ENCODE assay signal across 29 cellular contexts in genomic region chr16:80085606-80086005, GRCh38.
"Had no signal": no experiment of that assay in that cellular context is flagged by ENCODE, and none has a peak within 500 bp of the region (broad histone marks: within the 10 kb centered on the region; RNA-seq: fewer than 3 reads in every experiment).

No MANE protein-coding gene starts in this region.

- H3K4me1 ChIP-seq: ascending aorta, body of pancreas had no signal

- H3K9me3 Mint-ChIP-seq: activated naive CD4-positive, alpha-beta T cell treated with anti-CD3 and anti-CD28 coated beads, Interleukin-2, amount 50 U/mL, for 24 hours; activated T-helper 1 cell treated with anti-CD3 and anti-CD28 coated beads, Interleukin-12 subunit alpha, Interleukin-12 subunit beta, Interleukin-2, Interleukin-4 antibody, amounts not matched to agents 30 ng/mL and 10 ng/mL and 1 ng/mL, durations not matched to agents 14 hours and 24 hours and 36 hours; central memory CD8-positive, alpha-beta T cell; T-helper 1 cell treated with Interleukin-12 subunit alpha and Interleukin-12 subunit beta and Interleukin-4 antibody, amounts not matched to agents 30 μg/mL and 1 μg/mL, for 36 hours had no signal

- FAIRE-seq: RCC 7860 had no signal

- H3K27me3 Mint-ChIP-seq: activated naive CD4-positive, alpha-beta T cell treated with anti-CD3 and anti-CD28 coated beads, Interleukin-2, amount 50 U/mL, for 24 hours; central memory CD8-positive, alpha-beta T cell had no signal

- H3K9ac ChIP-seq: KMS-11 had no signal

- H3K36me3 ChIP-seq: ascending aorta, MG63 had no signal

- ATAC-seq: activated CD4-positive, CD25-positive, alpha-beta regulatory T cell treated with anti-CD3 and anti-CD28 coated beads, Interleukin-2, amount 50 U/mL, for 24 hours; activated CD8-positive, alpha-beta T cell treated with anti-CD3 and anti-CD28 coated beads, Interleukin-2, amount 10 ng/mL, durations not matched to agents 7 days and 5 days; body of pancreas had no signal

- H3K27ac ChIP-seq: ascending aorta, body of pancreas, KMS-11 had no signal

- H3K36me3 Mint-ChIP-seq: activated naive CD4-positive, alpha-beta T cell treated with anti-CD3 and anti-CD28 coated beads, Interleukin-2, amount 50 U/mL, for 24 hours had no signal

- H3K4me1 Mint-ChIP-seq: activated naive CD4-positive, alpha-beta T cell treated with anti-CD3 and anti-CD28 coated beads, Interleukin-2, amount 50 U/mL, for 24 hours; central memory CD8-positive, alpha-beta T cell had no signal

- H3K27ac Mint-ChIP-seq: activated CD8-positive, alpha-beta T cell treated with anti-CD3 and anti-CD28 coated beads, Interleukin-2, amount 10 ng/mL, durations not matched to agents 7 days and 5 days; activated naive CD4-positive, alpha-beta T cell treated with anti-CD3 and anti-CD28 coated beads, Interleukin-2, amount 50 U/mL, for 24 hours; activated T-helper 1 cell treated with anti-CD3 and anti-CD28 coated beads, Interleukin-12 subunit alpha, Interleukin-12 subunit beta, Interleukin-2, Interleukin-4 antibody, amounts not matched to agents 30 ng/mL and 10 ng/mL and 1 ng/mL, durations not matched to agents 14 hours and 24 hours and 36 hours; T-helper 1 cell treated with Interleukin-12 subunit alpha and Interleukin-12 subunit beta and Interleukin-4 antibody, amounts not matched to agents 30 μg/mL and 1 μg/mL, for 36 hours had no signal

- H3K4me3 ChIP-seq: ascending aorta, body of pancreas, MG63 had no signal

- H3K9me3 ChIP-seq: ascending aorta, body of pancreas, MG63 had no signal

- DNase-seq: activated CD4-positive, alpha-beta T cell treated with anti-CD3 and anti-CD28 coated beads for 48 hours; activated CD4-positive, alpha-beta T cell treated with anti-CD3 and anti-CD28 coated beads, Interleukin-2, amount 50 U/mL, for 4 hours; activated CD8-positive, alpha-beta memory T cell treated with anti-CD3 and anti-CD28 coated beads, Interleukin-2, amount 50 U/mL, for 48 hours; activated CD8-positive, alpha-beta T cell treated with anti-CD3 and anti-CD28 coated beads, Interleukin-2, amount 10 ng/mL, durations not matched to agents 7 days and 5 days; activated effector memory CD4-positive, alpha-beta T cell treated with Interleukin-2 at 50 U/mL for 16 hours; activated naive CD4-positive, alpha-beta T cell; activated T-cell treated with anti-CD3 and anti-CD28 coated beads, Interleukin-2, amount 50 U/mL, for 1 hour; body of pancreas; MG63; MV-4-11; NCI-H1092 treated with DMSO at 0.1 percent for 48 hours; NCI-H1417 treated with DMSO at 0.1 percent for 48 hours; NCI-H1694; NCI-H2081; NCI-H2171; NCI-H2227 treated with DMSO at 0.1 percent for 48 hours; NCI-H446 treated with DMSO at 0.1 percent for 48 hours; NCI-H524 treated with DMSO at 0.1 percent for 48 hours; NK-92 treated with Interleukin-12 subunit alpha and Interleukin-12 subunit beta, amount 100 ng/mL, for 24 hours; OCI-M1; SHP77 treated with DMSO at 0.1 percent for 48 hours had no signal

- H3K4me2 ChIP-seq: KMS-11 had no signal

- H3K27me3 ChIP-seq: ascending aorta, body of pancreas, MG63 had no signal

- H3K4me3 Mint-ChIP-seq: activated CD8-positive, alpha-beta T cell treated with anti-CD3 and anti-CD28 coated beads, Interleukin-2, amount 10 ng/mL, durations not matched to agents 7 days and 5 days; activated naive CD4-positive, alpha-beta T cell treated with anti-CD3 and anti-CD28 coated beads, Interleukin-2, amount 50 U/mL, for 24 hours; activated T-helper 1 cell treated with anti-CD3 and anti-CD28 coated beads, Interleukin-12 subunit alpha, Interleukin-12 subunit beta, Interleukin-2, Interleukin-4 antibody, amounts not matched to agents 30 ng/mL and 10 ng/mL and 1 ng/mL, durations not matched to agents 14 hours and 24 hours and 36 hours; central memory CD8-positive, alpha-beta T cell; T-helper 1 cell treated with Interleukin-12 subunit alpha and Interleukin-12 subunit beta and Interleukin-4 antibody, amounts not matched to agents 30 μg/mL and 1 μg/mL, for 36 hours had no signal
